Comparison of ENCODE assay signal across 1 cellular context in the genomic region with DNA sequence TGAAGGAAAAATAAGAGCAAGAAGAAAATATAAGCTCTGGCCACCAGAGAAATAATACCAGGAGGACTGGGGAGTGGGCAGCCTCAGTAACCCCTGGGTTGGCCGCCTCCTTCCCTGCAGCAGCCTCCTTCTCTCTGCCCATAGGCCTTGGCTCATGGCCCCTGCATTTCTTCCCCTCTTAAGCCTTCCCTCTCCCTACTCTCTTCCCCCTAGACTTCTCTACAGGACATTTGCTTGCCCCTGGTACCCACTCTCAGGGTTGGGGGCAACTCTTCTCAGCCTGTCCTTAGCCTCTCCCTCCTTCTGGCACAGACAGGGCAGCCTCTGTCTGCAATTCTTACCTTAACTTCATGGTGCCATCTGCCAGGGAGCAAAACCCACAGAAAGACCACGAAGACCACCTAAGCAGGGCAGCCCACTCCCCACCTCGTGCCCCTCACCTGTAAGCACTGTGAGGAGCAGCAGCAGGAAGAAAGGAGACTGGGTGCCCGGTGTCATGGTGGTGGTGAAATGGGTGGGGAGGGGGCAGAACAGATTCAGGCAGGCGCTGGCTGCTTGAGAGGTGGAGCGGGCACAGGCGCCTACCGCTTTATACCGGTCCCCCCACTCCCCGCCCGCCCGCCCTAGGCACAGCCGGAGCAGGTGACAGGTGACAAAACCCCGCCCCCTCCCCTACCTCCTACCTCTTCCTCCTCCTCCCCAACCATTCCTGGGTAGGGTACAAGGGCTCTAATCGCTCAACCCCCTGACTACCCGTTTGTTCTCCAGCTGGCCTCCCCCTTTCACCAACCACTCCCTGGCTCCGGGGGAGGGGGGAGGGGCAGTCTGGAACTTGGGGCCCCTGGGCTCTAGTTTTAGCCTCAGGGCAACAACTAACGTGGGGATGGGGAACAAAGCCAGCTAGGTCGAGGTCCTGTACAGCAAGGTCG.
TF ChIP-seq lines count a peak whose summit lies in the region.

No MANE protein-coding gene starts in this region.

TF ChIP-seq in K562, 482 proteins besides CTCF, POLR2A, EP300 and RAD21 (continues in another document):
- TF ChIP-seq SMAD2 (IDR thresholded peaks at IDR 0.05; ENCODE audit: low read depth, low read length) (no peak), ZNF232 (CRISPR knock-in tag; IDR thresholded peaks at IDR 0.05) (no peak), SIN3B (IDR thresholded peaks at IDR 0.05; ENCODE audit: low read depth) (no peak), SNIP1 (IDR thresholded peaks at IDR 0.05; ENCODE audit: low read depth) (no peak), GABPB2 (CRISPR knock-in tag; conservative IDR thresholded peaks at IDR 0.05) (no peak), CHD2 (IDR thresholded peaks at IDR 0.05; ENCODE audit: low read depth, low read length) (no peak; the same call in 1 of the 2 replicates), ARHGAP35 (IDR thresholded peaks at IDR 0.05; ENCODE audit: partially characterized antibody) (no peak), TCF3 (CRISPR knock-in tag; IDR thresholded peaks at IDR 0.05) (no peak), NFRKB (IDR thresholded peaks at IDR 0.05; ENCODE audit: low read depth) (peak; percentile 14), NR3C1 (CRISPR knock-in tag; IDR thresholded peaks at IDR 0.05) (no peak), SREBF2 (CRISPR knock-in tag; IDR thresholded peaks at IDR 0.05) (no peak), MYNN (IDR thresholded peaks at IDR 0.05) (peak; percentile 33; the same call in 1 of the 2 replicates), MYNN (CRISPR knock-in tag; IDR thresholded peaks at IDR 0.05) (no peak), ZNF224 (CRISPR knock-in tag; IDR thresholded peaks at IDR 0.05) (no peak), NFIX (CRISPR knock-in tag; IDR thresholded peaks at IDR 0.05; ENCODE audit: low read depth) (no peak), ZNF140 (CRISPR knock-in tag; IDR thresholded peaks at IDR 0.05) (no peak), PTTG1 (tag; IDR thresholded peaks at IDR 0.05; ENCODE audit: low read depth) (no peak), RBM22 (IDR thresholded peaks at IDR 0.05; ENCODE audit: low read depth, low read length, poor library complexity, severe bottlenecking) (no peak), ETS2 (tag; IDR thresholded peaks at IDR 0.05; ENCODE audit: borderline replicate concordance, poor library complexity, severe bottlenecking) (no peak), ZBTB1 (CRISPR knock-in tag; IDR thresholded peaks at IDR 0.05; ENCODE audit: borderline replicate concordance, low read depth) (no peak), TBL1XR1 (IDR thresholded peaks at IDR 0.05; ENCODE audit: low read length in 2 of 2) (no peak), DPF2 (IDR thresholded peaks at IDR 0.05) (0 out of 2 replicates have a peak, but pooled peaks have one; percentile 11), TBP (optimal IDR thresholded peaks at IDR 0.05; ENCODE audit: low read depth, low read length) (no peak), NR2F6 (CRISPR knock-in tag; IDR thresholded peaks at IDR 0.05) (no peak), NONO (IDR thresholded peaks at IDR 0.05; ENCODE audit: low read depth in 2 of 2, low read length in 1 of 2) (no peak), LARP7 (IDR thresholded peaks at IDR 0.05) (no peak), RCOR1 (IDR thresholded peaks at IDR 0.05; ENCODE audit: borderline replicate concordance in 1 of 2, low read depth in 2 of 2, low read length in 2 of 2) (0 out of 4 replicates have a peak, but pooled peaks of 1 of the 2 experiments have one; percentile 1), ZNF347 (CRISPR knock-in tag; IDR thresholded peaks at IDR 0.05; ENCODE audit: low read depth) (no peak), MTA1 (IDR thresholded peaks at IDR 0.05; ENCODE audit: borderline replicate concordance) (no peak), KAT7 (CRISPR knock-in tag; IDR thresholded peaks at IDR 0.05; ENCODE audit: borderline replicate concordance) (no peak; the same call in 1 of the 2 replicates), ZNF23 (CRISPR knock-in tag; IDR thresholded peaks at IDR 0.05) (no peak), ZNF76 (CRISPR knock-in tag; IDR thresholded peaks at IDR 0.05; ENCODE audit: borderline replicate concordance) (no peak), ZNF589 (CRISPR knock-in tag; IDR thresholded peaks at IDR 0.05; ENCODE audit: low read depth) (peak; percentile 76; the same call in 1 of the 2 replicates), ZNF408 (CRISPR knock-in tag; IDR thresholded peaks at IDR 0.05; ENCODE audit: low read depth) (no peak), SMAD4 (CRISPR knock-in tag; conservative IDR thresholded peaks at IDR 0.05) (peak; percentile 18; the same call in 1 of the 2 replicates), FOXA3 (CRISPR knock-in tag; conservative IDR thresholded peaks at IDR 0.05 in 1 of 2, IDR thresholded peaks at IDR 0.05 in 1 of 2) (no peak)
- TF ChIP-seq, protein P1, sequence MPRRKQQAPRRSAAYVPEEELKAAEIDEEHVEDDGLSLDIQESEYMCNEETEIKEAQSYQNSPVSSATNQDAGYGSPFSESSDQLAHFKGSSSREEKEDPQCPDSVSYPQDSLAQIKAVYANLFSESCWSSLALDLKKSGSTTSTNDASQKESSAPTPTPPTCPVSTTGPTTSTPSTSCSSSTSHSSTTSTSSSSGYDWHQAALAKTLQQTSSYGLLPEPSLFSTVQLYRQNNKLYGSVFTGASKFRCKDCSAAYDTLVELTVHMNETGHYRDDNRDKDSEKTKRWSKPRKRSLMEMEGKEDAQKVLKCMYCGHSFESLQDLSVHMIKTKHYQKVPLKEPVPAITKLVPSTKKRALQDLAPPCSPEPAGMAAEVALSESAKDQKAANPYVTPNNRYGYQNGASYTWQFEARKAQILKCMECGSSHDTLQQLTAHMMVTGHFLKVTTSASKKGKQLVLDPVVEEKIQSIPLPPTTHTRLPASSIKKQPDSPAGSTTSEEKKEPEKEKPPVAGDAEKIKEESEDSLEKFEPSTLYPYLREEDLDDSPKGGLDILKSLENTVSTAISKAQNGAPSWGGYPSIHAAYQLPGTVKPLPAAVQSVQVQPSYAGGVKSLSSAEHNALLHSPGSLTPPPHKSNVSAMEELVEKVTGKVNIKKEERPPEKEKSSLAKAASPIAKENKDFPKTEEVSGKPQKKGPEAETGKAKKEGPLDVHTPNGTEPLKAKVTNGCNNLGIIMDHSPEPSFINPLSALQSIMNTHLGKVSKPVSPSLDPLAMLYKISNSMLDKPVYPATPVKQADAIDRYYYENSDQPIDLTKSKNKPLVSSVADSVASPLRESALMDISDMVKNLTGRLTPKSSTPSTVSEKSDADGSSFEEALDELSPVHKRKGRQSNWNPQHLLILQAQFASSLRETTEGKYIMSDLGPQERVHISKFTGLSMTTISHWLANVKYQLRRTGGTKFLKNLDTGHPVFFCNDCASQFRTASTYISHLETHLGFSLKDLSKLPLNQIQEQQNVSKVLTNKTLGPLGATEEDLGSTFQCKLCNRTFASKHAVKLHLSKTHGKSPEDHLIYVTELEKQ (CRISPR knock-in tag; IDR thresholded peaks at IDR 0.05) = no peak
- TF ChIP-seq, protein P2, sequence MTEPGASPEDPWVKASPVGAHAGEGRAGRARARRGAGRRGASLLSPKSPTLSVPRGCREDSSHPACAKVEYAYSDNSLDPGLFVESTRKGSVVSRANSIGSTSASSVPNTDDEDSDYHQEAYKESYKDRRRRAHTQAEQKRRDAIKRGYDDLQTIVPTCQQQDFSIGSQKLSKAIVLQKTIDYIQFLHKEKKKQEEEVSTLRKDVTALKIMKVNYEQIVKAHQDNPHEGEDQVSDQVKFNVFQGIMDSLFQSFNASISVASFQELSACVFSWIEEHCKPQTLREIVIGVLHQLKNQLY (CRISPR knock-in tag; conservative IDR thresholded peaks at IDR 0.05) = no peak
- TF ChIP-seq, protein P3, sequence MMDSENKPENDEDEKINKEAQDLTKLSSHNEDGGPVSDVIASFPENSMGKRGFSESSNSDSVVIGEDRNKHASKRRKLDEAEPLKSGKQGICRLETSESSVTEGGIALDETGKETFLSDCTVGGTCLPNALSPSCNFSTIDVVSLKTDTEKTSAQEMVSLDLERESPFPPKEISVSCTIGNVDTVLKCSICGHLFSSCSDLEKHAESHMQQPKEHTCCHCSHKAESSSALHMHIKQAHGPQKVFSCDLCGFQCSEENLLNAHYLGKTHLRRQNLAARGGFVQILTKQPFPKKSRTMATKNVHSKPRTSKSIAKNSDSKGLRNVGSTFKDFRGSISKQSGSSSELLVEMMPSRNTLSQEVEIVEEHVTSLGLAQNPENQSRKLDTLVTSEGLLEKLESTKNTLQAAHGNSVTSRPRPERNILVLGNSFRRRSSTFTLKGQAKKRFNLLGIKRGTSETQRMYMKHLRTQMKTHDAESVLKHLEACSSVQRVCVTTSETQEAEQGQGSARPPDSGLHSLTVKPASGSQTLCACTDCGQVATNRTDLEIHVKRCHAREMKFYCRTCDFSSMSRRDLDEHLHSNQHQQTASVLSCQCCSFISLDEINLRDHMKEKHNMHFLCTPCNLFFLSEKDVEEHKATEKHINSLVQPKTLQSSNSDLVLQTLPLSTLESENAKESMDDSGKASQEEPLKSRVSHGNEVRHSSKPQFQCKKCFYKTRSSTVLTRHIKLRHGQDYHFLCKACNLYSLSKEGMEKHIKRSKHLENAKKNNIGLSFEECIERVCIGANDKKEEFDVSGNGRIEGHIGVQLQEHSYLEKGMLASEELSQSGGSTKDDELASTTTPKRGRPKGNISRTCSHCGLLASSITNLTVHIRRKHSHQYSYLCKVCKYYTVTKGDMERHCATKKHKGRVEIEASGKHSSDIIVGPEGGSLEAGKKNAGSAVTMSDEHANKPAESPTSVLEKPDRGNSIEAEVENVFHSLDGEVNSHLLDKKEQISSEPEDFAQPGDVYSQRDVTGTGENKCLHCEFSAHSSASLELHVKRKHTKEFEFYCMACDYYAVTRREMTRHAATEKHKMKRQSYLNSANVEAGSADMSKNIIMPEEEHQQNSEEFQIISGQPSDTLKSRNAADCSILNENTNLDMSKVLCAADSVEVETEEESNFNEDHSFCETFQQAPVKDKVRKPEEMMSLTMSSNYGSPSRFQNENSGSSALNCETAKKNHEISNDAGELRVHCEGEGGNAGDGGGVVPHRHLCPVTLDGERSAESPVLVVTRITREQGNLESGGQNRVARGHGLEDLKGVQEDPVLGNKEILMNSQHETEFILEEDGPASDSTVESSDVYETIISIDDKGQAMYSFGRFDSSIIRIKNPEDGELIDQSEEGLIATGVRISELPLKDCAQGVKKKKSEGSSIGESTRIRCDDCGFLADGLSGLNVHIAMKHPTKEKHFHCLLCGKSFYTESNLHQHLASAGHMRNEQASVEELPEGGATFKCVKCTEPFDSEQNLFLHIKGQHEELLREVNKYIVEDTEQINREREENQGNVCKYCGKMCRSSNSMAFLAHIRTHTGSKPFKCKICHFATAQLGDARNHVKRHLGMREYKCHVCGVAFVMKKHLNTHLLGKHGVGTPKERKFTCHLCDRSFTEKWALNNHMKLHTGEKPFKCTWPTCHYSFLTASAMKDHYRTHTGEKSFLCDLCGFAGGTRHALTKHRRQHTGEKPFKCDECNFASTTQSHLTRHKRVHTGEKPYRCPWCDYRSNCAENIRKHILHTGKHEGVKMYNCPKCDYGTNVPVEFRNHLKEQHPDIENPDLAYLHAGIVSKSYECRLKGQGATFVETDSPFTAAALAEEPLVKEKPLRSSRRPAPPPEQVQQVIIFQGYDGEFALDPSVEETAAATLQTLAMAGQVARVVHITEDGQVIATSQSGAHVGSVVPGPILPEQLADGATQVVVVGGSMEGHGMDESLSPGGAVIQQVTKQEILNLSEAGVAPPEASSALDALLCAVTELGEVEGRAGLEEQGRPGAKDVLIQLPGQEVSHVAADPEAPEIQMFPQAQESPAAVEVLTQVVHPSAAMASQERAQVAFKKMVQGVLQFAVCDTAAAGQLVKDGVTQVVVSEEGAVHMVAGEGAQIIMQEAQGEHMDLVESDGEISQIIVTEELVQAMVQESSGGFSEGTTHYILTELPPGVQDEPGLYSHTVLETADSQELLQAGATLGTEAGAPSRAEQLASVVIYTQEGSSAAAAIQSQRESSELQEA (IDR thresholded peaks at IDR 0.05; ENCODE audit: low read depth) = no peak
- TF ChIP-seq, protein P4, sequence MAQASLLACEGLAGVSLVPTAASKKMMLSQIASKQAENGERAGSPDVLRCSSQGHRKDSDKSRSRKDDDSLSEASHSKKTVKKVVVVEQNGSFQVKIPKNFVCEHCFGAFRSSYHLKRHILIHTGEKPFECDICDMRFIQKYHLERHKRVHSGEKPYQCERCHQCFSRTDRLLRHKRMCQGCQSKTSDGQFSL (CRISPR knock-in tag; IDR thresholded peaks at IDR 0.05) = no peak
- TF ChIP-seq, protein P4 (tag; IDR thresholded peaks at IDR 0.05) = 0 out of 4 replicates have a peak, but pooled peaks of 1 of the 2 experiments have one; percentile 13
- TF ChIP-seq, protein P5, sequence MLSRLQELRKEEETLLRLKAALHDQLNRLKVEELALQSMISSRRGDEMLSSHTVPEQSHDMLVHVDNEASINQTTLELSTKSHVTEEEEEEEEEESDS (CRISPR knock-in tag; IDR thresholded peaks at IDR 0.05) = no peak
- TF ChIP-seq, protein P6, sequence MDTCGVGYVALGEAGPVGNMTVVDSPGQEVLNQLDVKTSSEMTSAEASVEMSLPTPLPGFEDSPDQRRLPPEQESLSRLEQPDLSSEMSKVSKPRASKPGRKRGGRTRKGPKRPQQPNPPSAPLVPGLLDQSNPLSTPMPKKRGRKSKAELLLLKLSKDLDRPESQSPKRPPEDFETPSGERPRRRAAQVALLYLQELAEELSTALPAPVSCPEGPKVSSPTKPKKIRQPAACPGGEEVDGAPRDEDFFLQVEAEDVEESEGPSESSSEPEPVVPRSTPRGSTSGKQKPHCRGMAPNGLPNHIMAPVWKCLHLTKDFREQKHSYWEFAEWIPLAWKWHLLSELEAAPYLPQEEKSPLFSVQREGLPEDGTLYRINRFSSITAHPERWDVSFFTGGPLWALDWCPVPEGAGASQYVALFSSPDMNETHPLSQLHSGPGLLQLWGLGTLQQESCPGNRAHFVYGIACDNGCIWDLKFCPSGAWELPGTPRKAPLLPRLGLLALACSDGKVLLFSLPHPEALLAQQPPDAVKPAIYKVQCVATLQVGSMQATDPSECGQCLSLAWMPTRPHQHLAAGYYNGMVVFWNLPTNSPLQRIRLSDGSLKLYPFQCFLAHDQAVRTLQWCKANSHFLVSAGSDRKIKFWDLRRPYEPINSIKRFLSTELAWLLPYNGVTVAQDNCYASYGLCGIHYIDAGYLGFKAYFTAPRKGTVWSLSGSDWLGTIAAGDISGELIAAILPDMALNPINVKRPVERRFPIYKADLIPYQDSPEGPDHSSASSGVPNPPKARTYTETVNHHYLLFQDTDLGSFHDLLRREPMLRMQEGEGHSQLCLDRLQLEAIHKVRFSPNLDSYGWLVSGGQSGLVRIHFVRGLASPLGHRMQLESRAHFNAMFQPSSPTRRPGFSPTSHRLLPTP (IDR thresholded peaks at IDR 0.05; ENCODE audit: borderline replicate concordance, extremely low read depth, insufficient read length) = no peak
- TF ChIP-seq, protein P7, sequence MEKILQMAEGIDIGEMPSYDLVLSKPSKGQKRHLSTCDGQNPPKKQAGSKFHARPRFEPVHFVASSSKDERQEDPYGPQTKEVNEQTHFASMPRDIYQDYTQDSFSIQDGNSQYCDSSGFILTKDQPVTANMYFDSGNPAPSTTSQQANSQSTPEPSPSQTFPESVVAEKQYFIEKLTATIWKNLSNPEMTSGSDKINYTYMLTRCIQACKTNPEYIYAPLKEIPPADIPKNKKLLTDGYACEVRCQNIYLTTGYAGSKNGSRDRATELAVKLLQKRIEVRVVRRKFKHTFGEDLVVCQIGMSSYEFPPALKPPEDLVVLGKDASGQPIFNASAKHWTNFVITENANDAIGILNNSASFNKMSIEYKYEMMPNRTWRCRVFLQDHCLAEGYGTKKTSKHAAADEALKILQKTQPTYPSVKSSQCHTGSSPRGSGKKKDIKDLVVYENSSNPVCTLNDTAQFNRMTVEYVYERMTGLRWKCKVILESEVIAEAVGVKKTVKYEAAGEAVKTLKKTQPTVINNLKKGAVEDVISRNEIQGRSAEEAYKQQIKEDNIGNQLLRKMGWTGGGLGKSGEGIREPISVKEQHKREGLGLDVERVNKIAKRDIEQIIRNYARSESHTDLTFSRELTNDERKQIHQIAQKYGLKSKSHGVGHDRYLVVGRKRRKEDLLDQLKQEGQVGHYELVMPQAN (IDR thresholded peaks at IDR 0.05; ENCODE audit: borderline replicate concordance) = no peak
